11 cellular contexts compared by ENCODE assay signal in the genomic region with DNA sequence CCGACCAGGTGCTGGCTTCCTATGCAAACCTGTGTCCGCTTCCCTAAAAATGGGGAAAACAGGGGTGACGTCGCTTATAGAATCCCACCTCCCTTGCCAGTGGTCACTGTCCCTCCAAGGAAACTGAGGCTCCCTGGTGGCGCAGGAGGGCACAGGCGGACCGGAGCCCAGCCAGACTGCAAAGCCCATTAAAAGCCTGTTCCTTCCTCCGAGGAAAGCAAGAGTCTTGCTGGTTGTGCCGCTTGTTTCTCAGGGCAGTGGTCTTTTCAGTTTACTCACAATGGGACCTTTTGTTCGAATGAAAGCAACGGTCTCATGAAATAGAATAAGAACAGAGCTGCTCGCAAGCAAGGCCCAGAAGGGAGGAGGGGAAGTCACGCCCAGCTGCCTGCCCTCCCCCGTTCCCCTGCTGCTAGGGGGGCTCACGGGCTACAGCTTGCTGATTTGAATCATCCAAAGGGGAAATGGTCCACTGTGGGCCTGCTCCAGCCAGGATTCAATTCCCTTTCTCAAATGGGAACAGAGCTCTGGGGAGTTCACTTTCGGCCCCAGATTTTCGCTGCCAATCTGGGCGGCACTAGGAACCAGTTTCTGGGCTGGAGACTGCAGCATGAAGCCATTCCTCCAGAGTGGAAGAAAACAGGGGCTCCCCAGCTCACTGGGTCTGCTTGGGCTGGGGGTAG. TPM values are rescaled to one million over a fixed set of nuclear protein-coding genes. Genes with fewer than 3 reads are reported as not detected.
A peak's percentile ranks its signal among the peaks of the same experiment; 100 is the strongest.
DNase-seq lines count a peak whose midpoint lies in the region; ATAC-seq and TF ChIP-seq lines count a peak whose summit lies in the region.
"Had no signal": no experiment of that assay in that cellular context is flagged by ENCODE, and none has a peak within 500 bp of the region (broad histone marks: within the 10 kb centered on the region; RNA-seq: fewer than 3 reads in every experiment).

No MANE protein-coding gene starts in this region.

- no TSS peak for BruUV-seq in IMR-90 (replicated peaks; lab: Mats Ljungman, UMichigan)

- peaks cover 10% of the 10 kb centered on the region for H3K4me1 ChIP-seq in IMR-90 (ENCODE audit: control insufficient read depth, insufficient read depth, low read length)
- peaks cover 43% of the 10 kb centered on the region for H3K4me1 ChIP-seq in stomach smooth muscle (ENCODE audit: control insufficient read depth, insufficient read depth, low read length)

- H3K4ac ChIP-seq in IMR-90 (ENCODE audit: low read depth, low read length), result no peak overlapping the region; the same call in 1 of the 2 replicates

- H3K9me1 ChIP-seq in IMR-90 (ENCODE audit: insufficient read depth, low read length), result peaks cover 17% of the 10 kb centered on the region

- no peak overlapping the region for H2BK20ac ChIP-seq in IMR-90 (ENCODE audit: low read depth, low read length)

- TF ChIP-seq POLR2A in IMR-90 (IDR thresholded peaks at IDR 0.05; ENCODE audit: low read depth, low read length), result no peak

- H4K5ac ChIP-seq in IMR-90 (ENCODE audit: low read depth, low read length), result no peak overlapping the region

- no peak overlapping the region for H3K23ac ChIP-seq in IMR-90 (ENCODE audit: low read depth, low read length)

- CTCF ChIA-PET in IMR-90 (lab: Yijun Ruan, JAX), result no interaction called here

- H3K9me3 ChIP-seq in IMR-90 (ENCODE audit: control insufficient read depth, insufficient read depth, low read length) (no peaks in the 10 kb centered on the region), stomach smooth muscle (ENCODE audit: control insufficient read depth in 2 of 2, low read length in 2 of 2) (no peaks in the 10 kb centered on the region)

- H3K27me3 ChIP-seq in IMR-90 (ENCODE audit: control insufficient read depth, insufficient read depth, low read length) (no peaks in the 10 kb centered on the region), stomach smooth muscle (ENCODE audit: control insufficient read depth in 1 of 2, insufficient read depth in 2 of 2, low read length in 2 of 2) (peaks cover 2 to 9% of the 10 kb centered on the region in 2 donors)

- no peak overlapping the region for H2AFZ ChIP-seq in IMR-90 (replicated peaks; ENCODE audit: low read length, poor library complexity)

- H3K9ac ChIP-seq in IMR-90 (ENCODE audit: low read depth, low read length) (no peak overlapping the region), stomach smooth muscle (ENCODE audit: low read length in 2 of 2) (peak overlapping the region; percentile 44 to 47)

- no peak overlapping the region for H3K56ac ChIP-seq in IMR-90 (ENCODE audit: extremely low read depth, insufficient read depth, low read length)

- intact Hi-C loops in IMR-90 (cut with micrococcal nuclease), result no loop called here

- H4K8ac ChIP-seq in IMR-90 (ENCODE audit: low read depth in 2 of 2, low read length in 2 of 2), result no peak overlapping the region

- in situ Hi-C loops in IMR-90 (cut with MboI; ENCODE audit: low sequenced_read_pairs), result loop anchor here (25.0 kb wide), 1 partner anchor 449 kb away; a partner anchor contains a TSS

- peaks cover 4 to 35% of the 10 kb centered on the region in 2 experiments for H3K79me1 ChIP-seq in IMR-90 (ENCODE audit: low read depth in 1 of 2, low read length in 2 of 2)

- H3K36me3 ChIP-seq in IMR-90 (ENCODE audit: control insufficient read depth, insufficient read depth, low read length) (peaks cover 9% of the 10 kb centered on the region), stomach smooth muscle (ENCODE audit: control insufficient read depth in 2 of 2, insufficient read depth in 2 of 2, low read length in 2 of 2) (no peaks in the 10 kb centered on the region)

- POLR2A ChIA-PET in IMR-90 (lab: Charles Lee; ENCODE audit: unreplicated experiment), result no interaction called here

- no peak overlapping the region for H4K91ac ChIP-seq in IMR-90 (ENCODE audit: insufficient read depth, low read depth, low read length)

- H2BK15ac ChIP-seq in IMR-90 (ENCODE audit: low read depth, low read length), result no peak overlapping the region

- DNase-seq in IMR-90 (no peak), left kidney (ENCODE audit: low read depth, low spot score) (peak; percentile 84), KG1 (lab: John Stamatoyannopoulos, UW) (no peak), SW 1271 (lab: John Stamatoyannopoulos, UW) (no peak)
- DNase-seq: NCI-H2107 had no signal

- ATAC-seq in IMR-90 (ENCODE audit: low read depth) (no peak), GM19455 (IDR thresholded peaks at IDR 0.05; ENCODE audit: unreplicated experiment) (no peak), GM18867 (IDR thresholded peaks at IDR 0.05; ENCODE audit: unreplicated experiment) (no peak)

- H3K4me3 ChIP-seq in IMR-90 (ENCODE audit: insufficient read depth, low read depth, low read length) (no peak overlapping the region), stomach smooth muscle (ENCODE audit: low read length in 2 of 2) (peak overlapping the region; percentile 47 to 66)

- H2AK9ac ChIP-seq in IMR-90 (replicated peaks; ENCODE audit: low read depth, low read length, poor library complexity), result peak overlapping the region; percentile 47

- WGBS in IMR-90 (ENCODE audit: extremely low coverage in 2 of 2, insufficient read length in 1 of 2), 2 experiments, result 48% methylated on average over 7 of the region's 18 CpGs; no CpG with 5 or more reads in 1 of the 2 experiments

- no peak overlapping the region for H2BK120ac ChIP-seq in IMR-90 (ENCODE audit: low read depth, low read length)

- no peak overlapping the region for H3K14ac ChIP-seq in IMR-90 (replicated peaks; ENCODE audit: low read depth, low read length)

- dilution Hi-C loops in IMR-90 (cut with HindIII; ENCODE audit: low sequenced_read_pairs, unreplicated experiment), result no loop called here

- H3K18ac ChIP-seq in IMR-90 (ENCODE audit: low read depth, low read length), result no peak overlapping the region

- no peak overlapping the region for H2AK5ac ChIP-seq in IMR-90 (ENCODE audit: low read depth, low read length)

- no peak overlapping the region for H2BK5ac ChIP-seq in IMR-90 (ENCODE audit: low read depth, low read length, poor library complexity, severe bottlenecking)

- H3K27ac ChIP-seq in IMR-90 (ENCODE audit: insufficient read depth, low read length) (no peak overlapping the region), angular gyrus (ENCODE audit: low read depth, low read length) (peak overlapping the region; percentile 82), stomach smooth muscle (ENCODE audit: low read length) (peak overlapping the region; percentile 24)

- no peak for TF ChIP-seq RAD21 in IMR-90 (IDR thresholded peaks at IDR 0.05; ENCODE audit: low read length)

- no peak overlapping the region for H3K4me2 ChIP-seq in IMR-90 (ENCODE audit: low read depth, low read length)

- H4K20me1 ChIP-seq in IMR-90 (ENCODE audit: insufficient read depth, low read length), result peaks cover 31% of the 10 kb centered on the region

- TF ChIP-seq CTCF in IMR-90 (conservative IDR thresholded peaks at IDR 0.05; ENCODE audit: low read depth, low read length), result no peak

TF ChIP-seq in IMR-90, 13 proteins besides CTCF, POLR2A, EP300 and RAD21:
- TF ChIP-seq MAZ (IDR thresholded peaks at IDR 0.05; ENCODE audit: borderline replicate concordance, low read depth, low read length) (no peak), CHD1 (IDR thresholded peaks at IDR 0.05; ENCODE audit: low read depth, low read length) (no peak), CEBPB (IDR thresholded peaks at IDR 0.05; ENCODE audit: low read depth, low read length) (no peak), FOS (IDR thresholded peaks at IDR 0.05; ENCODE audit: low read depth, low read length) (no peak), SMC3 (IDR thresholded peaks at IDR 0.05; ENCODE audit: low read depth, low read length) (no peak), RCOR1 (IDR thresholded peaks at IDR 0.05; ENCODE audit: insufficient replicate concordance, low read length) (no peak)
TF ChIP-seq in IMR-90: peak in this region for 0.

RNA-seq across cellular contexts. Expression of a gene that starts 4.6 kb away (rescaled TPM):
- 2.8 and 3.2 TPM in 2 replicates for total RNA-seq in IMR-90 (2012; rRNA removed)
- 10.8 and 13.9 TPM in 2 replicates for polyA plus RNA-seq in IMR-90 (2012; rRNA removed)
- polyA plus RNA-seq in IMR-90 (2012; cell fraction: cytosol; rRNA removed), result 7.9 and 13.9 TPM in 2 replicates
- polyA plus RNA-seq in IMR-90 (2012; cell fraction: nucleus; rRNA removed; ENCODE audit: low replicate concordance), result 29.8 and 69.7 TPM in 2 replicates

RNA-seq across cellular contexts. Expression of a gene that starts 40.4 kb away (rescaled TPM):
- total RNA-seq in IMR-90 (2012; rRNA removed), result 6.7 and 8.1 TPM in 2 replicates
- polyA plus RNA-seq in IMR-90 (2012; rRNA removed), result 8.4 and 9.2 TPM in 2 replicates
- polyA plus RNA-seq in IMR-90 (2012; cell fraction: cytosol; rRNA removed), result 9.3 and 21.4 TPM in 2 replicates
- polyA plus RNA-seq in IMR-90 (2012; cell fraction: nucleus; rRNA removed; ENCODE audit: low replicate concordance), result 4.5 and 5.0 TPM in 2 replicates
- total RNA-seq: activated CD8-positive, alpha-beta memory T cell treated with anti-CD3 and anti-CD28 coated beads for 36 hours; renal cortical epithelial cell had no signal
